In genomic region chr2:76763276-76763675, GRCh38 we compare ENCODE assay signal across 29 cellular contexts.
"Had no signal": no experiment of that assay in that cellular context is flagged by ENCODE, and none has a peak within 500 bp of the region (broad histone marks: within the 10 kb centered on the region; RNA-seq: fewer than 3 reads in every experiment).

No MANE protein-coding gene starts in this region.

- H3K27me3 Mint-ChIP-seq: activated CD4-positive, alpha-beta T cell treated with anti-CD3 and anti-CD28 coated beads for 36 hours; activated CD4-positive, alpha-beta T cell treated with anti-CD3 and anti-CD28 coated beads, Interleukin-2, amount 10 ng/mL, durations not matched to agents 7 days and 5 days had no signal

- H3K36me3 ChIP-seq: adrenal gland, SJCRH30 had no signal

- H3K4me3 Mint-ChIP-seq: activated CD4-positive, alpha-beta T cell treated with anti-CD3 and anti-CD28 coated beads for 36 hours; activated CD4-positive, alpha-beta T cell treated with anti-CD3 and anti-CD28 coated beads, Interleukin-2, amount 10 ng/mL, durations not matched to agents 7 days and 5 days; activated naive CD4-positive, alpha-beta T cell treated with anti-CD3 and anti-CD28 coated beads for 36 hours; activated T-cell treated with anti-CD3 and anti-CD28 coated beads, Interleukin-2, amount 50 U/mL, for 4 hours; activated T-helper 1 cell treated with anti-CD3 and anti-CD28 coated beads, Interleukin-12 subunit alpha, Interleukin-12 subunit beta, Interleukin-2, Interleukin-4 antibody, amounts not matched to agents 30 ng/mL and 10 ng/mL and 1 ng/mL, durations not matched to agents 14 hours and 24 hours and 36 hours; brain; T-helper 1 cell treated with Interleukin-12 subunit alpha and Interleukin-12 subunit beta and Interleukin-4 antibody, amounts not matched to agents 30 μg/mL and 1 μg/mL, for 36 hours; T-helper 2 cell treated with Interferon-gamma antibody and Interleukin-4, amounts not matched to agents 5 μg/mL and 100 μg/mL, for 36 hours had no signal

- H3K27ac ChIP-seq: adrenal gland, SJCRH30, SK-N-MC had no signal

- H3K27me3 ChIP-seq: adrenal gland, SJCRH30 had no signal

- H3K36me3 Mint-ChIP-seq: activated naive CD4-positive, alpha-beta T cell treated with anti-CD3 and anti-CD28 coated beads, Interleukin-2, amount 50 U/mL, for 72 hours; brain had no signal

- H3K4me3 ChIP-seq: adrenal gland, SJCRH30, SK-N-MC had no signal

- DNase-seq: activated CD4-positive, alpha-beta T cell treated with anti-CD3 and anti-CD28 coated beads for 36 hours; activated CD4-positive, alpha-beta T cell treated with anti-CD3 and anti-CD28 coated beads, Interleukin-2, amount 10 ng/mL, durations not matched to agents 7 days and 5 days; activated CD4-positive, alpha-beta T cell treated with anti-CD3 and anti-CD28 coated beads, Interleukin-2, amount 50 U/mL, for 48 hours; activated CD8-positive, alpha-beta memory T cell treated with anti-CD3 and anti-CD28 coated beads, Interleukin-2, amount 50 U/mL, for 4 hours; activated gamma-delta T cell treated with Interleukin-2 at 50 U/mL for 16 hours; activated naive CD4-positive, alpha-beta T cell treated with anti-CD3 and anti-CD28 coated beads for 36 hours; activated T-cell treated with anti-CD3 and anti-CD28 coated beads for 4 hours; activated T-cell treated with anti-CD3 and anti-CD28 coated beads, Interleukin-2, amount 50 U/mL, for 4 hours; adrenal gland; caudate nucleus; cerebellar nuclear complex; NCI-H1092 treated with DMSO at 0.1 percent for 48 hours; NCI-H187; NCI-H2029 treated with DMSO at 0.1 percent for 48 hours; NCI-H2107; NCI-H2171; NCI-H510A; NCI-H526; NCI-H748 treated with DMSO at 0.1 percent for 48 hours; OCI-M1; SHP77; SJCRH30 had no signal

- H3K27ac Mint-ChIP-seq: activated CD4-positive, alpha-beta T cell treated with anti-CD3 and anti-CD28 coated beads for 36 hours; activated CD4-positive, alpha-beta T cell treated with anti-CD3 and anti-CD28 coated beads, Interleukin-2, amount 10 ng/mL, durations not matched to agents 7 days and 5 days; activated naive CD4-positive, alpha-beta T cell treated with anti-CD3 and anti-CD28 coated beads for 36 hours; activated naive CD4-positive, alpha-beta T cell treated with anti-CD3 and anti-CD28 coated beads, Interleukin-2, amount 50 U/mL, for 72 hours; activated T-helper 1 cell treated with anti-CD3 and anti-CD28 coated beads, Interleukin-12 subunit alpha, Interleukin-12 subunit beta, Interleukin-2, Interleukin-4 antibody, amounts not matched to agents 30 ng/mL and 10 ng/mL and 1 ng/mL, durations not matched to agents 14 hours and 24 hours and 36 hours; brain; T-helper 1 cell treated with Interleukin-12 subunit alpha and Interleukin-12 subunit beta and Interleukin-4 antibody, amounts not matched to agents 30 μg/mL and 1 μg/mL, for 36 hours; T-helper 2 cell treated with Interferon-gamma antibody and Interleukin-4, amounts not matched to agents 5 μg/mL and 100 μg/mL, for 36 hours had no signal

- H3K9me3 Mint-ChIP-seq: brain had no signal

- H3K4me1 Mint-ChIP-seq: activated CD4-positive, alpha-beta T cell treated with anti-CD3 and anti-CD28 coated beads for 36 hours; activated CD4-positive, alpha-beta T cell treated with anti-CD3 and anti-CD28 coated beads, Interleukin-2, amount 10 ng/mL, durations not matched to agents 7 days and 5 days; brain had no signal

- ATAC-seq: activated CD4-positive, alpha-beta T cell treated with anti-CD3 and anti-CD28 coated beads for 36 hours; activated naive CD4-positive, alpha-beta T cell treated with anti-CD3 and anti-CD28 coated beads, Interleukin-2, amount 50 U/mL, for 72 hours; activated T-cell treated with anti-CD3 and anti-CD28 coated beads, Interleukin-2, amount 50 U/mL, for 4 hours; Panc1 had no signal

- H3K9me3 ChIP-seq: adrenal gland, SJCRH30 had no signal
